ENCODE assay signal across 12 cellular contexts in the genomic region with DNA sequence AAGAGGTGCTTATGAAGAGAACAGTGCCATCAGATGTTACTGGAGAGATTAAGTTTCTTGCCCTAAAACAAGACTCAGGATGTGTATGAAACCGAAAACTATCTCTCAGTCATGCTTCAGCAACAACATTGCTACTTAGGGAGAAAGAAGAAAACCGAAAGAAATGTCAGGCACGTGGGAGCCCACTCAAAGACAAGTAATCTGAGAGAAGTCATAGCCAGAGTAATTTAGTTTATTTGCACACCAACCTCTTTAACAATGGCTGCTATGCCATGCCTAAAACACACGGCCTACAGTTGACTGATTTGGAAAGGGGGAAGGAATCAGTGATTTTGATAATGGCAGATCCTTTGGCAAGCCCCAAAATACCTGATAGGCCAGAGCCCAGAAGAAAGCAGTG.
DNase-seq lines count a peak whose midpoint lies in the region; ATAC-seq, FAIRE-seq and TF ChIP-seq lines count a peak whose summit lies in the region.
"Had no signal": no experiment of that assay in that cellular context is flagged by ENCODE, and none has a peak within 500 bp of the region (broad histone marks: within the 10 kb centered on the region; RNA-seq: fewer than 3 reads in every experiment).

No MANE protein-coding gene starts in this region.

- no peak overlapping the region for H3K4me3 Mint-ChIP-seq in natural killer cell

- H2BK20ac ChIP-seq in H1 (ENCODE audit: low read length) = no peak overlapping the region

- no peaks in the 10 kb centered on the region for H3K4me1 ChIP-seq in H1 (replicated peaks in 1 of 4; ENCODE audit: control insufficient read depth in 3 of 4, insufficient read depth in 4 of 4, low read length in 3 of 4)

- H3K27me3 Mint-ChIP-seq in natural killer cell (ENCODE audit: low read depth in 2 of 2) = peaks cover 0 to 7% of the 10 kb centered on the region in 2 donors

- no peak overlapping the region for H3K4me3 ChIP-seq in H1 (ENCODE audit: extremely low read depth in 1 of 4, insufficient read depth in 2 of 4, low read depth in 3 of 4, low read length in 4 of 4)
- H3K4me3 ChIP-seq: cardiac muscle cell had no signal

- no peak overlapping the region for H4K5ac ChIP-seq in H1 (ENCODE audit: insufficient read length, low read depth, low read length)

- CTCF ChIA-PET in H1 (lab: Charles Lee; ENCODE audit: partially characterized antibody) = interaction anchor here (0.5 to 1.3 kb wide), 2 partner anchors 38 to 163 kb away, joined by 3 to 5 read pairs; a partner anchor contains a TSS

- H2AFZ ChIP-seq in H1 (ENCODE audit: low read length) = 0 out of 2 replicates have a peak overlapping the region, but pooled peaks have one; percentile 17

- no peak overlapping the region for H4K8ac ChIP-seq in H1 (ENCODE audit: extremely low read depth, insufficient read depth, low read length)

- no peaks in the 10 kb centered on the region for H3K36me3 ChIP-seq in H1 (ENCODE audit: control insufficient read depth in 2 of 4, insufficient read depth in 4 of 4, low read length in 3 of 4)
- H3K36me3 ChIP-seq: cardiac muscle cell had no signal

- TF ChIP-seq CTCF in H1 (IDR thresholded peaks at IDR 0.05; ENCODE audit: control extremely low read depth in 1 of 3, insufficient read depth in 1 of 3, low read depth in 1 of 3, low read length in 3 of 3) (no peak), natural killer cell (IDR thresholded peaks at IDR 0.05) (no peak)

- TF ChIP-seq POLR2A in H1 (IDR thresholded peaks at IDR 0.05; ENCODE audit: control extremely low read depth in 1 of 2, low read depth in 2 of 2, low read length in 2 of 2) = no peak

- H3K79me2 ChIP-seq in H1 (ENCODE audit: control insufficient read depth in 1 of 2, insufficient read depth in 2 of 2, low read length in 2 of 2) = no peaks in the 10 kb centered on the region

- H3K27ac Mint-ChIP-seq in natural killer cell = no peak overlapping the region

- H3K79me1 ChIP-seq in H1 (ENCODE audit: low read depth, low read length) = no peaks in the 10 kb centered on the region

- no peaks in the 10 kb centered on the region for H3K9me3 Mint-ChIP-seq in natural killer cell

- H3K27me3 ChIP-seq in H1 (replicated peaks in 1 of 4; ENCODE audit: control insufficient read depth in 3 of 4, extremely low read depth in 1 of 4, insufficient read depth in 3 of 4, low read length in 3 of 4) = no peaks in the 10 kb centered on the region
- H3K27me3 ChIP-seq: cardiac muscle cell had no signal

- WGBS in H1 (ENCODE audit: extremely low coverage in 1 of 2, insufficient coverage in 1 of 2, insufficient read length in 1 of 2, insufficient replicate concordance in 2 of 2, low coverage in 1 of 2, low lambda C conversion rate in 2 of 2, missing lambda C conversion rate in 1 of 2), 2 experiments = 87% methylated on average over 4 of the region's 4 CpGs; no CpG with 5 or more reads in 1 of the 2 experiments

- H4K91ac ChIP-seq in H1 (replicated peaks; ENCODE audit: insufficient read length, low read length) = no peak overlapping the region

- H4K20me1 ChIP-seq in H1 (replicated peaks in 1 of 2; ENCODE audit: control insufficient read depth in 1 of 2, insufficient read depth in 2 of 2, low read length in 2 of 2) = no peaks in the 10 kb centered on the region

- peaks cover 0 to 5% of the 10 kb centered on the region in 2 donors for H3K4me1 Mint-ChIP-seq in natural killer cell

- H3K4ac ChIP-seq in H1 (replicated peaks; ENCODE audit: insufficient read length, low read depth, low read length) = no peak overlapping the region

- no peak overlapping the region for H2BK120ac ChIP-seq in H1 (replicated peaks; ENCODE audit: low read depth, low read length)

- no peak overlapping the region for H3K27ac ChIP-seq in H1 (ENCODE audit: low read depth, low read length)
- H3K27ac ChIP-seq: cardiac muscle cell had no signal

- H3K36me3 Mint-ChIP-seq in natural killer cell = no peaks in the 10 kb centered on the region

- no peak overlapping the region for H2BK15ac ChIP-seq in H1 (ENCODE audit: low read length)

- H2BK5ac ChIP-seq in H1 (ENCODE audit: low read depth, low read length) = no peak overlapping the region

- H3K14ac ChIP-seq in H1 (ENCODE audit: insufficient read length) = no peak overlapping the region

- peak; percentile 90 for ATAC-seq in GM18511 (IDR thresholded peaks at IDR 0.05; ENCODE audit: unreplicated experiment)
- ATAC-seq in GM21381 (IDR thresholded peaks at IDR 0.05; ENCODE audit: unreplicated experiment) = peak; percentile 80
- peak; percentile 89 for ATAC-seq in HG03097 (IDR thresholded peaks at IDR 0.05; ENCODE audit: low FRiP score, unreplicated experiment)
- ATAC-seq in natural killer cell = no peak
- ATAC-seq: Right ventricle myocardium inferior had no signal

- H3K9me3 ChIP-seq in H1 (ENCODE audit: insufficient read depth in 2 of 2, low read depth in 1 of 2, low read length in 1 of 2) = no peaks in the 10 kb centered on the region

- no peak overlapping the region for H3K23ac ChIP-seq in H1 (ENCODE audit: insufficient read length)

- no peak overlapping the region for H3K4me2 ChIP-seq in H1 (ENCODE audit: insufficient read depth in 1 of 2, low read depth in 2 of 2, low read length in 2 of 2)

- H2AK5ac ChIP-seq in H1 (ENCODE audit: low read depth, low read length) = no peak overlapping the region

- no peak overlapping the region for H3K56ac ChIP-seq in H1 (replicated peaks; ENCODE audit: insufficient read length, low read depth, low read length)

- FAIRE-seq in H1 (lab: Jason Lieb, UNC) = no peak

- intact Hi-C loops in natural killer cell (cut with micrococcal nuclease) = no loop called here

- no peak for TF ChIP-seq EP300 in H1 (IDR thresholded peaks at IDR 0.05; ENCODE audit: borderline replicate concordance in 1 of 2, low read depth in 2 of 2, low read length in 2 of 2)

- no peak overlapping the region for H3K18ac ChIP-seq in H1 (ENCODE audit: extremely low read depth, low read length)

- H3K23me2 ChIP-seq in H1 (ENCODE audit: low read depth, low read length) = peaks cover 4% of the 10 kb centered on the region

- H3K9ac ChIP-seq in H1 (replicated peaks in 1 of 4; ENCODE audit: extremely low read depth in 1 of 4, low read depth in 3 of 4, low read length in 3 of 4) = no peak overlapping the region

- DNase-seq in H1 (ENCODE audit: low read depth in 1 of 2, low spot score in 2 of 2) (no peak), dermis blood vessel endothelial cell (no peak), medulla oblongata (ENCODE audit: extremely low spot score) (no peak), nucleus accumbens (lab: John Stamatoyannopoulos, UW) (no peak), natural killer cell (no peak)
- DNase-seq: activated CD8-positive, alpha-beta memory T cell treated with anti-CD3 and anti-CD28 coated beads, Interleukin-2, amount 50 U/mL, for 4 hours; IMR-90 had no signal

- H2BK12ac ChIP-seq in H1 (ENCODE audit: low read depth, low read length) = no peak overlapping the region

- POLR2A ChIA-PET in H1 (lab: Charles Lee; ENCODE audit: partially characterized antibody) = no interaction called here

- TF ChIP-seq RAD21 in H1 (IDR thresholded peaks at IDR 0.05 in 1 of 2, conservative IDR thresholded peaks at IDR 0.05 in 1 of 2; ENCODE audit: low read depth in 2 of 2, low read length in 2 of 2) = no peak

TF ChIP-seq in H1, 55 proteins besides CTCF, POLR2A, EP300 and RAD21:
- TF ChIP-seq MAFK (IDR thresholded peaks at IDR 0.05; ENCODE audit: low read depth, low read length) (no peak), POLR2AphosphoS5 (IDR thresholded peaks at IDR 0.05; ENCODE audit: low read depth, low read length) (no peak), CEBPB (IDR thresholded peaks at IDR 0.05; ENCODE audit: low read depth, low read length) (no peak), RBBP5 (IDR thresholded peaks at IDR 0.05; ENCODE audit: borderline replicate concordance, low read depth, low read length) (no peak), SIN3A (conservative IDR thresholded peaks at IDR 0.05 in 1 of 2, IDR thresholded peaks at IDR 0.05 in 1 of 2; ENCODE audit: low read depth in 1 of 2, low read length in 2 of 2) (no peak), ASH2L (IDR thresholded peaks at IDR 0.05; ENCODE audit: low read length) (no peak), TCF12 (IDR thresholded peaks at IDR 0.05; ENCODE audit: low read depth, low read length) (no peak), FOSL1 (IDR thresholded peaks at IDR 0.05; ENCODE audit: insufficient read depth, low read depth, low read length) (no peak), SP2 (IDR thresholded peaks at IDR 0.05; ENCODE audit: low read length) (no peak), TEAD4 (IDR thresholded peaks at IDR 0.05; ENCODE audit: low read depth, low read length) (no peak), BACH1 (IDR thresholded peaks at IDR 0.05; ENCODE audit: low read length) (no peak), RXRA (IDR thresholded peaks at IDR 0.05; ENCODE audit: insufficient read depth, low read depth, low read length) (no peak), RFX5 (IDR thresholded peaks at IDR 0.05; ENCODE audit: borderline replicate concordance, low read depth, low read length) (no peak), SIX5 (IDR thresholded peaks at IDR 0.05; ENCODE audit: low read depth, low read length) (no peak)
TF ChIP-seq in H1: peak in this region for 0.

Comparison
In these comparisons a context has a peak if more than half of its experiments do, and no peak if none do; other contexts are left out.
1. ATAC-seq: peak in GM18511 (single experiment), GM21381 (single experiment) and HG03097 (single experiment); none in natural killer cell (0 of 3).